In genomic region chr15:98722209-98722608, GRCh38 we compare ENCODE assay signal across 19 cellular contexts.
DNase-seq lines count a peak whose midpoint lies in the region; ATAC-seq and TF ChIP-seq lines count a peak whose summit lies in the region.
"Had no signal": no experiment of that assay in that cellular context is flagged by ENCODE, and none has a peak within 500 bp of the region (broad histone marks: within the 10 kb centered on the region; RNA-seq: fewer than 3 reads in every experiment).

No MANE protein-coding gene starts in this region.

- H3K36me3 ChIP-seq in heart right ventricle (no peaks in the 10 kb centered on the region), IMR-90 (ENCODE audit: control insufficient read depth, insufficient read depth, low read length) (no peaks in the 10 kb centered on the region), lower lobe of right lung (no peaks in the 10 kb centered on the region), smooth muscle cell (ENCODE audit: low read depth) (no peaks in the 10 kb centered on the region)
- H3K36me3 ChIP-seq: HAP-1 had no signal

- POLR2A ChIA-PET in IMR-90 (lab: Charles Lee; ENCODE audit: unreplicated experiment), result no interaction called here

- H3K9me3 ChIP-seq in heart right ventricle, result no peaks in the 10 kb centered on the region
- no peaks in the 10 kb centered on the region for H3K9me3 ChIP-seq in IMR-90 (ENCODE audit: control insufficient read depth, insufficient read depth, low read length)
- H3K9me3 ChIP-seq in lower lobe of right lung, result no peaks in the 10 kb centered on the region
- no peaks in the 10 kb centered on the region for H3K9me3 ChIP-seq in smooth muscle cell (replicated peaks; ENCODE audit: low read depth)
- H3K9me3 ChIP-seq: HAP-1 had no signal

- CTCF ChIA-PET in IMR-90 (lab: Yijun Ruan, JAX), result no interaction called here

- no peak overlapping the region for H4K5ac ChIP-seq in IMR-90 (ENCODE audit: low read depth, low read length)

- H3K4me1 ChIP-seq in heart right ventricle, result peaks cover 16 to 97% (median 69%) of the 10 kb centered on the region in 9 donors
- H3K4me1 ChIP-seq in IMR-90 (ENCODE audit: control insufficient read depth, insufficient read depth, low read length), result peaks cover 48% of the 10 kb centered on the region
- H3K4me1 ChIP-seq in lower lobe of right lung, result peaks cover 36% of the 10 kb centered on the region
- peaks cover 42% of the 10 kb centered on the region for H3K4me1 ChIP-seq in smooth muscle cell (ENCODE audit: low read depth)

- H3K27ac ChIP-seq in heart right ventricle, result peak overlapping the region in 8 of 10 donors; percentile 2 to 96 (median 44)
- H3K27ac ChIP-seq in IMR-90 (ENCODE audit: insufficient read depth, low read length), result no peak overlapping the region
- H3K27ac ChIP-seq in lower lobe of right lung, result no peak overlapping the region
- peak overlapping the region; percentile 58 for H3K27ac ChIP-seq in smooth muscle cell (ENCODE audit: low read depth)
- H3K27ac ChIP-seq: PC-9 had no signal

- H2AK9ac ChIP-seq in IMR-90 (replicated peaks; ENCODE audit: low read depth, low read length, poor library complexity), result no peak overlapping the region

- H3K9me1 ChIP-seq in IMR-90 (ENCODE audit: insufficient read depth, low read length), result peaks cover 57% of the 10 kb centered on the region

- H4K91ac ChIP-seq in IMR-90 (ENCODE audit: insufficient read depth, low read depth, low read length), result 0 out of 2 replicates have a peak overlapping the region, but pooled peaks have one; percentile 0

- TF ChIP-seq CTCF in heart right ventricle (IDR thresholded peaks at IDR 0.05) (no peak), IMR-90 (conservative IDR thresholded peaks at IDR 0.05; ENCODE audit: low read depth, low read length) (no peak), lower lobe of right lung (IDR thresholded peaks at IDR 0.05) (no peak), smooth muscle cell (IDR thresholded peaks at IDR 0.05; ENCODE audit: borderline replicate concordance, insufficient read depth, poor library complexity, severe bottlenecking) (no peak)

- H2AFZ ChIP-seq in IMR-90 (replicated peaks; ENCODE audit: low read length, poor library complexity) (no peak overlapping the region), smooth muscle cell (ENCODE audit: low read depth) (no peak overlapping the region)
- H2AFZ ChIP-seq: PC-9 had no signal

- peaks cover 4% of the 10 kb centered on the region for H3F3A ChIP-seq in smooth muscle cell (ENCODE audit: low read depth)

- DNase-seq in heart right ventricle, result no peak
- no peak for DNase-seq in left cardiac atrium
- DNase-seq in IMR-90, result no peak
- DNase-seq in lower lobe of right lung, result no peak
- DNase-seq in smooth muscle cell (lab: John Stamatoyannopoulos, UW; ENCODE audit: unreplicated experiment), result no peak
- DNase-seq in COLO829 (ENCODE audit: low spot score), result no peak
- DNase-seq: AML-193; CD4-positive, alpha-beta memory T cell; Karpas-422; MM.1S; NCI-H1105 treated with DMSO at 0.1 percent for 48 hours; NCI-H187; NCI-H446; NCI-H748 treated with DMSO at 0.1 percent for 48 hours; PC-9; SHP77 had no signal

- no peak for ATAC-seq in heart right ventricle
- no peak for ATAC-seq in left cardiac atrium
- no peak for ATAC-seq in IMR-90 (ENCODE audit: low read depth)
- peak; percentile 18 to 66 for ATAC-seq in lower lobe of right lung
- no peak for ATAC-seq in HG02870 (IDR thresholded peaks at IDR 0.05; ENCODE audit: unreplicated experiment)
- ATAC-seq in GM21723 (IDR thresholded peaks at IDR 0.05; ENCODE audit: unreplicated experiment), result no peak

- H3K4ac ChIP-seq in IMR-90 (ENCODE audit: low read depth, low read length), result no peak overlapping the region; the same call in 1 of the 2 replicates

- intact Hi-C loops in heart right ventricle (cut with DNase I), result loop anchor here in 1 of 10 donors (10.0 kb wide), 1 partner anchor 47 kb away; no protein-coding TSS in a partner anchor
- intact Hi-C loops in left cardiac atrium (cut with DNase I), result no loop called here
- intact Hi-C loops in IMR-90 (cut with micrococcal nuclease), result no loop called here
- intact Hi-C loops in lower lobe of right lung (cut with DNase I), result no loop called here

- no peak overlapping the region for H2BK5ac ChIP-seq in IMR-90 (ENCODE audit: low read depth, low read length, poor library complexity, severe bottlenecking)

- H3K4me2 ChIP-seq in IMR-90 (ENCODE audit: low read depth, low read length) (no peak overlapping the region), smooth muscle cell (peak overlapping the region; percentile 60)
- H3K4me2 ChIP-seq: PC-9 had no signal

- no peak for TF ChIP-seq POLR2A in IMR-90 (IDR thresholded peaks at IDR 0.05; ENCODE audit: low read depth, low read length)

- H3K56ac ChIP-seq in IMR-90 (ENCODE audit: extremely low read depth, insufficient read depth, low read length), result no peak overlapping the region

- H3K9ac ChIP-seq in IMR-90 (ENCODE audit: low read depth, low read length) (no peak overlapping the region), smooth muscle cell (ENCODE audit: low read depth) (no peak overlapping the region)

- H3K79me2 ChIP-seq in smooth muscle cell (ENCODE audit: low read depth), result peaks cover 91% of the 10 kb centered on the region

- no peak overlapping the region for H2BK15ac ChIP-seq in IMR-90 (ENCODE audit: low read depth, low read length)

- no peaks in the 10 kb centered on the region for H3K27me3 ChIP-seq in heart right ventricle
- no peaks in the 10 kb centered on the region for H3K27me3 ChIP-seq in IMR-90 (ENCODE audit: control insufficient read depth, insufficient read depth, low read length)
- no peaks in the 10 kb centered on the region for H3K27me3 ChIP-seq in lower lobe of right lung (ENCODE audit: low read depth)
- no peaks in the 10 kb centered on the region for H3K27me3 ChIP-seq in smooth muscle cell (ENCODE audit: low read depth)

- TF ChIP-seq RAD21 in IMR-90 (IDR thresholded peaks at IDR 0.05; ENCODE audit: low read length), result no peak

- in situ Hi-C loops in IMR-90 (cut with MboI; ENCODE audit: low sequenced_read_pairs), result no loop called here

- H3K79me1 ChIP-seq in IMR-90 (ENCODE audit: low read depth in 1 of 2, low read length in 2 of 2), result peaks cover 30 to 87% of the 10 kb centered on the region in 2 experiments

- no peak overlapping the region for H2BK20ac ChIP-seq in IMR-90 (ENCODE audit: low read depth, low read length)

- 0 out of 4 replicates have a peak overlapping the region, but pooled peaks of 1 of the 2 experiments have one; percentile 2 for H4K8ac ChIP-seq in IMR-90 (ENCODE audit: low read depth in 2 of 2, low read length in 2 of 2)

- peak overlapping the region; percentile 29; the same call in 1 of the 2 replicates for H3K23ac ChIP-seq in IMR-90 (ENCODE audit: low read depth, low read length)

- dilution Hi-C loops in IMR-90 (cut with HindIII; ENCODE audit: low sequenced_read_pairs, unreplicated experiment), result no loop called here

- 68 to 79% methylated on average over 8 of the region's 8 CpGs for WGBS in heart right ventricle, 2 donors
- 96% methylated on average over 4 of the region's 8 CpGs; no CpG with 5 or more reads in 1 of the 2 experiments for WGBS in IMR-90 (ENCODE audit: extremely low coverage in 2 of 2, insufficient read length in 1 of 2), 2 experiments
- 68% methylated on average over 8 of the region's 8 CpGs for WGBS in smooth muscle cell (ENCODE audit: low lambda C conversion rate)

- peak overlapping the region; percentile 29 for H3K14ac ChIP-seq in IMR-90 (replicated peaks; ENCODE audit: low read depth, low read length)

- H3K18ac ChIP-seq in IMR-90 (ENCODE audit: low read depth, low read length), result no peak overlapping the region

- H2BK120ac ChIP-seq in IMR-90 (ENCODE audit: low read depth, low read length), result no peak overlapping the region

- H3K4me3 ChIP-seq in heart right ventricle, result no peak overlapping the region
- no peak overlapping the region for H3K4me3 ChIP-seq in IMR-90 (ENCODE audit: insufficient read depth, low read depth, low read length)
- no peak overlapping the region for H3K4me3 ChIP-seq in lower lobe of right lung
- H3K4me3 ChIP-seq in smooth muscle cell, result no peak overlapping the region
- H3K4me3 ChIP-seq: HAP-1, PC-9 had no signal

- no TSS peak for BruUV-seq in IMR-90 (replicated peaks; lab: Mats Ljungman, UMichigan)

- no peak overlapping the region for H2AK5ac ChIP-seq in IMR-90 (ENCODE audit: low read depth, low read length)

- peaks cover 78% of the 10 kb centered on the region for H4K20me1 ChIP-seq in IMR-90 (ENCODE audit: insufficient read depth, low read length)
- peaks cover 81% of the 10 kb centered on the region for H4K20me1 ChIP-seq in smooth muscle cell (ENCODE audit: low read depth)

TF ChIP-seq in IMR-90, 13 proteins besides CTCF, POLR2A, EP300 and RAD21 (continues in another document):
- no peak for TF ChIP-seq USF2 (IDR thresholded peaks at IDR 0.05; ENCODE audit: low read depth, low read length)
- TF ChIP-seq CEBPB (IDR thresholded peaks at IDR 0.05; ENCODE audit: low read depth, low read length), result no peak
- no peak for TF ChIP-seq RFX5 (IDR thresholded peaks at IDR 0.05; ENCODE audit: low read depth, low read length)
- TF ChIP-seq ELK1 (IDR thresholded peaks at IDR 0.05; ENCODE audit: borderline replicate concordance, low read depth, low read length), result no peak
- no peak for TF ChIP-seq MAFK (IDR thresholded peaks at IDR 0.05; ENCODE audit: low read depth, low read length)
- TF ChIP-seq FOS (IDR thresholded peaks at IDR 0.05; ENCODE audit: low read depth, low read length), result no peak
- TF ChIP-seq CHD1 (IDR thresholded peaks at IDR 0.05; ENCODE audit: low read depth, low read length), result no peak
- TF ChIP-seq MXI1 (IDR thresholded peaks at IDR 0.05; ENCODE audit: borderline replicate concordance, low read depth, low read length), result no peak
- no peak for TF ChIP-seq SMC3 (IDR thresholded peaks at IDR 0.05; ENCODE audit: low read depth, low read length)
- no peak for TF ChIP-seq NFE2L2 (IDR thresholded peaks at IDR 0.05; ENCODE audit: low read depth, low read length)
- TF ChIP-seq BHLHE40 (IDR thresholded peaks at IDR 0.05; ENCODE audit: low read depth, low read length), result no peak

Comparison
In these comparisons a context has a peak if more than half of its experiments do, and no peak if none do; other contexts are left out.
1. ATAC-seq: peak in lower lobe of right lung (2 of 2); none in heart right ventricle (0 of 8), left cardiac atrium (0 of 2), IMR-90 (single experiment), HG02870 (single experiment) and GM21723 (single experiment).
2. H3K27ac ChIP-seq: peak in heart right ventricle (8 of 10) and smooth muscle cell (single experiment); none in IMR-90 (single experiment) and lower lobe of right lung (single experiment).